ENCODE assay signal across 1 cellular context in the genomic region with DNA sequence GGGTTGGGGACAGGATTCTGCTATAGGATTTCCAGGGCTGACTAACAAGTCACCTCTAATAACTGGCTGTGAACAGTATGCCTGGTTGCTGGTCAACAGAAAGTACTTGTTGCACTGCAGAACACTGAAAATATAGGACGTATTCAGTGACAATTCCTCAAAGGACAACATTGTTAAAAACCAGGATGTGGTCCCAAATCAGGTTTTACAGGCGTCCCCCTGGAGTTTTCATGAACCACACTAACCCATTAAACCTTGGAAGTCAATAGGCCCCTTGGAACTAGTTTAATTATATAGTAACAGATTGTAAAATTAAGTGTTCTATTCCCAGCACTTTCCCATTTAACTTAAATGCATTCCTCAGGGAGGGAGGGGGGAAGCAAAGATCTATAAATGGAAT.
TF ChIP-seq lines count a peak whose summit lies in the region.

No MANE protein-coding gene starts in this region.

TF ChIP-seq in HEK293, 187 proteins besides CTCF, POLR2A, EP300 and RAD21 (continued from another document):
- TF ChIP-seq, protein P1, sequence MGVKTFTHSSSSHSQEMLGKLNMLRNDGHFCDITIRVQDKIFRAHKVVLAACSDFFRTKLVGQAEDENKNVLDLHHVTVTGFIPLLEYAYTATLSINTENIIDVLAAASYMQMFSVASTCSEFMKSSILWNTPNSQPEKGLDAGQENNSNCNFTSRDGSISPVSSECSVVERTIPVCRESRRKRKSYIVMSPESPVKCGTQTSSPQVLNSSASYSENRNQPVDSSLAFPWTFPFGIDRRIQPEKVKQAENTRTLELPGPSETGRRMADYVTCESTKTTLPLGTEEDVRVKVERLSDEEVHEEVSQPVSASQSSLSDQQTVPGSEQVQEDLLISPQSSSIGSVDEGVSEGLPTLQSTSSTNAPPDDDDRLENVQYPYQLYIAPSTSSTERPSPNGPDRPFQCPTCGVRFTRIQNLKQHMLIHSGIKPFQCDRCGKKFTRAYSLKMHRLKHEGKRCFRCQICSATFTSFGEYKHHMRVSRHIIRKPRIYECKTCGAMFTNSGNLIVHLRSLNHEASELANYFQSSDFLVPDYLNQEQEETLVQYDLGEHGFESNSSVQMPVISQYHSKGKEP (tag by site-specific recombination; IDR thresholded peaks at IDR 0.05) = 0 out of 2 replicates have a peak, but pooled peaks have one; percentile 14
- TF ChIP-seq HOXD13 (CRISPR knock-in tag; IDR thresholded peaks at IDR 0.05; ENCODE audit: borderline replicate concordance) (0 out of 2 replicates have a peak, but pooled peaks have one; percentile 52), ZNF677 (tag by site-specific recombination; IDR thresholded peaks at IDR 0.05) (no peak), ZBTB48 (tag by site-specific recombination; IDR thresholded peaks at IDR 0.05) (no peak), ZNF138 (tag by site-specific recombination; IDR thresholded peaks at IDR 0.05; ENCODE audit: borderline replicate concordance) (no peak), GLIS1 (tag by site-specific recombination; IDR thresholded peaks at IDR 0.05) (peak; percentile 49; the same call in 1 of the 2 replicates), ZNF621 (tag by site-specific recombination; IDR thresholded peaks at IDR 0.05) (no peak), ZSCAN30 (tag by site-specific recombination; IDR thresholded peaks at IDR 0.05) (peak; percentile 71), MZF1 (tag by site-specific recombination; IDR thresholded peaks at IDR 0.05; ENCODE audit: borderline replicate concordance) (peak; percentile 65; the same call in 1 of the 2 replicates), ZNF670 (tag by site-specific recombination; IDR thresholded peaks at IDR 0.05; ENCODE audit: low read depth) (no peak), ZNF837 (tag by site-specific recombination; IDR thresholded peaks at IDR 0.05) (no peak), ZNF391 (tag by site-specific recombination; IDR thresholded peaks at IDR 0.05; ENCODE audit: borderline replicate concordance, low read depth) (no peak), FEZF1 (tag by site-specific recombination; IDR thresholded peaks at IDR 0.05) (peak; percentile 86), ZNF623 (tag by site-specific recombination; IDR thresholded peaks at IDR 0.05) (no peak), ZNF843 (tag by site-specific recombination; IDR thresholded peaks at IDR 0.05) (0 out of 2 replicates have a peak, but pooled peaks have one; percentile 31), ZNF660 (tag by site-specific recombination; IDR thresholded peaks at IDR 0.05) (no peak), SETDB1 (IDR thresholded peaks at IDR 0.05; ENCODE audit: insufficient read length, low read length) (no peak), ZIC2 (tag by site-specific recombination; IDR thresholded peaks at IDR 0.05) (peak; percentile 80), SP7 (tag by site-specific recombination; IDR thresholded peaks at IDR 0.05) (peak; percentile 78)
- TF ChIP-seq, protein P2, sequence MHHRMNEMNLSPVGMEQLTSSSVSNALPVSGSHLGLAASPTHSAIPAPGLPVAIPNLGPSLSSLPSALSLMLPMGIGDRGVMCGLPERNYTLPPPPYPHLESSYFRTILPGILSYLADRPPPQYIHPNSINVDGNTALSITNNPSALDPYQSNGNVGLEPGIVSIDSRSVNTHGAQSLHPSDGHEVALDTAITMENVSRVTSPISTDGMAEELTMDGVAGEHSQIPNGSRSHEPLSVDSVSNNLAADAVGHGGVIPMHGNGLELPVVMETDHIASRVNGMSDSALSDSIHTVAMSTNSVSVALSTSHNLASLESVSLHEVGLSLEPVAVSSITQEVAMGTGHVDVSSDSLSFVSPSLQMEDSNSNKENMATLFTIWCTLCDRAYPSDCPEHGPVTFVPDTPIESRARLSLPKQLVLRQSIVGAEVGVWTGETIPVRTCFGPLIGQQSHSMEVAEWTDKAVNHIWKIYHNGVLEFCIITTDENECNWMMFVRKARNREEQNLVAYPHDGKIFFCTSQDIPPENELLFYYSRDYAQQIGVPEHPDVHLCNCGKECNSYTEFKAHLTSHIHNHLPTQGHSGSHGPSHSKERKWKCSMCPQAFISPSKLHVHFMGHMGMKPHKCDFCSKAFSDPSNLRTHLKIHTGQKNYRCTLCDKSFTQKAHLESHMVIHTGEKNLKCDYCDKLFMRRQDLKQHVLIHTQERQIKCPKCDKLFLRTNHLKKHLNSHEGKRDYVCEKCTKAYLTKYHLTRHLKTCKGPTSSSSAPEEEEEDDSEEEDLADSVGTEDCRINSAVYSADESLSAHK (tag by site-specific recombination; IDR thresholded peaks at IDR 0.05) = peak; percentile 61; the same call in 1 of the 2 replicates
- TF ChIP-seq, protein P3, sequence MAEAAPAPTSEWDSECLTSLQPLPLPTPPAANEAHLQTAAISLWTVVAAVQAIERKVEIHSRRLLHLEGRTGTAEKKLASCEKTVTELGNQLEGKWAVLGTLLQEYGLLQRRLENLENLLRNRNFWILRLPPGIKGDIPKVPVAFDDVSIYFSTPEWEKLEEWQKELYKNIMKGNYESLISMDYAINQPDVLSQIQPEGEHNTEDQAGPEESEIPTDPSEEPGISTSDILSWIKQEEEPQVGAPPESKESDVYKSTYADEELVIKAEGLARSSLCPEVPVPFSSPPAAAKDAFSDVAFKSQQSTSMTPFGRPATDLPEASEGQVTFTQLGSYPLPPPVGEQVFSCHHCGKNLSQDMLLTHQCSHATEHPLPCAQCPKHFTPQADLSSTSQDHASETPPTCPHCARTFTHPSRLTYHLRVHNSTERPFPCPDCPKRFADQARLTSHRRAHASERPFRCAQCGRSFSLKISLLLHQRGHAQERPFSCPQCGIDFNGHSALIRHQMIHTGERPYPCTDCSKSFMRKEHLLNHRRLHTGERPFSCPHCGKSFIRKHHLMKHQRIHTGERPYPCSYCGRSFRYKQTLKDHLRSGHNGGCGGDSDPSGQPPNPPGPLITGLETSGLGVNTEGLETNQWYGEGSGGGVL (tag by site-specific recombination; IDR thresholded peaks at IDR 0.05) = no peak
- TF ChIP-seq, protein P4, sequence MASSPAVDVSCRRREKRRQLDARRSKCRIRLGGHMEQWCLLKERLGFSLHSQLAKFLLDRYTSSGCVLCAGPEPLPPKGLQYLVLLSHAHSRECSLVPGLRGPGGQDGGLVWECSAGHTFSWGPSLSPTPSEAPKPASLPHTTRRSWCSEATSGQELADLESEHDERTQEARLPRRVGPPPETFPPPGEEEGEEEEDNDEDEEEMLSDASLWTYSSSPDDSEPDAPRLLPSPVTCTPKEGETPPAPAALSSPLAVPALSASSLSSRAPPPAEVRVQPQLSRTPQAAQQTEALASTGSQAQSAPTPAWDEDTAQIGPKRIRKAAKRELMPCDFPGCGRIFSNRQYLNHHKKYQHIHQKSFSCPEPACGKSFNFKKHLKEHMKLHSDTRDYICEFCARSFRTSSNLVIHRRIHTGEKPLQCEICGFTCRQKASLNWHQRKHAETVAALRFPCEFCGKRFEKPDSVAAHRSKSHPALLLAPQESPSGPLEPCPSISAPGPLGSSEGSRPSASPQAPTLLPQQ (tag by site-specific recombination; IDR thresholded peaks at IDR 0.05) = no peak
